In the genomic region with DNA sequence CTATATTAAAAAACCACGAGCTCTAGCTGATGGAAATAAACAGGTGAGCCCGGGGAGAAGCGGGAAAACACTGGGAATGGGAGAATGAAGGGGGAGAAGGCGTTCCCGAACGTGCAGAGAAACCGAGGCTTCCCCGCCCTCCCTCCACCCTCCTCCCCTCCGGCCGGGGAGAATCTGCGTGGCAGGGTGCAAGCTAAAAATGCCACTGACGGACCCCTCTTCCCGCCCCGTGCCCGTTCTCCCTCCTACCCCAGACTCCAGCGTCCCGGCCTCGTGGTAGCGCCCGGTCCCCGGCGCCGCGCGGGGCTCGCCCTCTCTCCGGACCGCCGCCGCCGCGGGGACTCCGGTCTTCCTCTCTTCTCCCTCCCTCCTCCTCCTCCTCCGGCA, we compare ENCODE assay signal across 8 cellular contexts.
DNase-seq lines count a peak whose midpoint lies in the region; ATAC-seq lines count a peak whose summit lies in the region.

No MANE protein-coding gene starts in this region.

- H3K9me3 ChIP-seq in BLaER1 (no peaks in the 10 kb centered on the region), iPS-15b (ENCODE audit: control insufficient read depth, insufficient read depth, low read length) (no peaks in the 10 kb centered on the region)

- no peak for DNase-seq in activated naive CD4-positive, alpha-beta T cell treated with anti-CD3 and anti-CD28 coated beads, Interleukin-2, amount 50 U/mL, for 72 hours (ENCODE audit: low spot score in 2 of 2)
- DNase-seq in NCI-H1694 (lab: John Stamatoyannopoulos, UW) (no peak), HuH-7 (ENCODE audit: low spot score) (no peak)

- H3K9ac ChIP-seq in BLaER1 (peak overlapping the region; percentile 85), iPS-15b (ENCODE audit: low read depth, low read length) (peak overlapping the region; percentile 8)

- no peaks in the 10 kb centered on the region for H3K9me3 Mint-ChIP-seq in activated naive CD4-positive, alpha-beta T cell treated with anti-CD3 and anti-CD28 coated beads, Interleukin-2, amount 50 U/mL, for 72 hours
- no peaks in the 10 kb centered on the region for H3K9me3 Mint-ChIP-seq in stimulated activated naive CD8-positive, alpha-beta T cell treated with anti-CD3 and anti-CD28 coated beads, Interleukin-15, Interleukin-2, amounts not matched to agents 100 ng/mL and 50 ng/mL, for 24 hours

- peaks cover 49% of the 10 kb centered on the region for H4K20me1 ChIP-seq in BLaER1

- peak overlapping the region; percentile 92 for H3K27ac ChIP-seq in BLaER1

- peak overlapping the region; percentile 76 for H3K4me3 ChIP-seq in BLaER1
- peak overlapping the region; percentile 74 for H3K4me3 ChIP-seq in iPS-15b (ENCODE audit: low read depth, low read length)

- H3K36me3 Mint-ChIP-seq in activated naive CD4-positive, alpha-beta T cell treated with anti-CD3 and anti-CD28 coated beads, Interleukin-2, amount 50 U/mL, for 72 hours: peaks cover 6 to 17% of the 10 kb centered on the region in 2 donors
- no peaks in the 10 kb centered on the region for H3K36me3 Mint-ChIP-seq in stimulated activated naive CD8-positive, alpha-beta T cell treated with anti-CD3 and anti-CD28 coated beads, Interleukin-15, Interleukin-2, amounts not matched to agents 100 ng/mL and 50 ng/mL, for 24 hours (ENCODE audit: low read depth)

- no peaks in the 10 kb centered on the region for H3K36me3 ChIP-seq in BLaER1
- peaks cover 2% of the 10 kb centered on the region for H3K36me3 ChIP-seq in iPS-15b (ENCODE audit: control insufficient read depth, insufficient read depth, low read length)

- peak overlapping the region; percentile 86 for H3K4me3 Mint-ChIP-seq in stimulated activated naive CD8-positive, alpha-beta T cell treated with anti-CD3 and anti-CD28 coated beads, Interleukin-15, Interleukin-2, amounts not matched to agents 100 ng/mL and 50 ng/mL, for 24 hours

- ATAC-seq in HG02623 (IDR thresholded peaks at IDR 0.05; ENCODE audit: unreplicated experiment): peak; percentile 12
- ATAC-seq in activated naive CD4-positive, alpha-beta T cell treated with anti-CD3 and anti-CD28 coated beads, Interleukin-2, amount 50 U/mL, for 72 hours: no peak
- no peak for ATAC-seq in GM19455 (IDR thresholded peaks at IDR 0.05; ENCODE audit: unreplicated experiment)

- H3K4me1 ChIP-seq in BLaER1 (peaks cover 39% of the 10 kb centered on the region), iPS-15b (ENCODE audit: control insufficient read depth, insufficient read depth, low read length) (peaks cover 2% of the 10 kb centered on the region)

- peak overlapping the region; percentile 92 for H3K4me2 ChIP-seq in BLaER1

- H3K4me1 Mint-ChIP-seq in stimulated activated naive CD8-positive, alpha-beta T cell treated with anti-CD3 and anti-CD28 coated beads, Interleukin-15, Interleukin-2, amounts not matched to agents 100 ng/mL and 50 ng/mL, for 24 hours (ENCODE audit: low read depth): peaks cover 61% of the 10 kb centered on the region

- H3K27me3 ChIP-seq in BLaER1 (no peaks in the 10 kb centered on the region), iPS-15b (ENCODE audit: control insufficient read depth, insufficient read depth, low read length) (no peaks in the 10 kb centered on the region)

- no peaks in the 10 kb centered on the region for H3K27me3 Mint-ChIP-seq in stimulated activated naive CD8-positive, alpha-beta T cell treated with anti-CD3 and anti-CD28 coated beads, Interleukin-15, Interleukin-2, amounts not matched to agents 100 ng/mL and 50 ng/mL, for 24 hours

- peak overlapping the region; percentile 83 to 86 for H3K27ac Mint-ChIP-seq in activated naive CD4-positive, alpha-beta T cell treated with anti-CD3 and anti-CD28 coated beads, Interleukin-2, amount 50 U/mL, for 72 hours
- H3K27ac Mint-ChIP-seq in stimulated activated naive CD8-positive, alpha-beta T cell treated with anti-CD3 and anti-CD28 coated beads, Interleukin-15, Interleukin-2, amounts not matched to agents 100 ng/mL and 50 ng/mL, for 24 hours: peak overlapping the region; percentile 83
